In genomic region chr18:47731276-47731675, GRCh38 we compare ENCODE assay signal across 21 cellular contexts.
"Had no signal": no experiment of that assay in that cellular context is flagged by ENCODE, and none has a peak within 500 bp of the region (broad histone marks: within the 10 kb centered on the region; RNA-seq: fewer than 3 reads in every experiment).

No MANE protein-coding gene starts in this region.

- H3K9me3 Mint-ChIP-seq: natural killer cell; stimulated activated memory B cell treated with anti-CD40 and anti-IgM and Interleukin-4, amounts not matched to agents 10 μg/mL and 1 μg/mL and 100 μg/mL, for 72 hours; type B pancreatic cell had no signal

- H3K4me3 ChIP-seq: dorsolateral prefrontal cortex, gastrocnemius medialis, lower lobe of right lung, pancreas, prostate gland, right atrium auricular region, testis, tibial artery had no signal

- FAIRE-seq: colon, keratinocyte, pancreas had no signal

- H3K4me3 Mint-ChIP-seq: natural killer cell; stimulated activated memory B cell treated with anti-CD40 and anti-IgM and Interleukin-4, amounts not matched to agents 10 μg/mL and 1 μg/mL and 100 μg/mL, for 72 hours; type B pancreatic cell had no signal

- H3K36me3 Mint-ChIP-seq: natural killer cell; stimulated activated memory B cell treated with anti-CD40 and anti-IgM and Interleukin-4, amounts not matched to agents 10 μg/mL and 1 μg/mL and 100 μg/mL, for 72 hours; type B pancreatic cell had no signal

- H3K9me3 ChIP-seq: gastrocnemius medialis, lower lobe of right lung, neutrophil, pancreas, prostate gland, right atrium auricular region, testis, tibial artery had no signal

- H3K4me1 Mint-ChIP-seq: natural killer cell; stimulated activated memory B cell treated with anti-CD40 and anti-IgM and Interleukin-4, amounts not matched to agents 10 μg/mL and 1 μg/mL and 100 μg/mL, for 72 hours had no signal

- DNase-seq: dorsolateral prefrontal cortex; effector CD4-positive, alpha-beta T cell; gastrocnemius medialis; head of caudate nucleus; left ventricle myocardium superior; lower lobe of right lung; natural killer cell; pancreas; stimulated activated CD4-positive, alpha-beta T cell treated with anti-CD3 and anti-CD28 coated beads, Interleukin-4, amount 100 ng/mL, for 4 hours; stimulated activated naive CD8-positive, alpha-beta T cell treated with anti-CD3 and anti-CD28 coated beads, Interleukin-15, Interleukin-2, amounts not matched to agents 100 U/mL and 50 U/mL, for 24 hours; substantia nigra; testis had no signal

- H3K36me3 ChIP-seq: gastrocnemius medialis, lower lobe of right lung, neutrophil, pancreas, prostate gland, right atrium auricular region, tibial artery had no signal

- H3K27ac ChIP-seq: dorsolateral prefrontal cortex, gastrocnemius medialis, lower lobe of right lung, neutrophil, pancreas, prostate gland, right atrium auricular region, testis, tibial artery had no signal

- H3K27me3 ChIP-seq: pancreas, right atrium auricular region, testis had no signal

- H3K27ac Mint-ChIP-seq: natural killer cell; stimulated activated memory B cell treated with anti-CD40 and anti-IgM and Interleukin-4, amounts not matched to agents 10 μg/mL and 1 μg/mL and 100 μg/mL, for 72 hours; type B pancreatic cell had no signal

- H3K4me1 ChIP-seq: gastrocnemius medialis, lower lobe of right lung, pancreas, prostate gland, right atrium auricular region, testis, tibial artery had no signal

- ATAC-seq: gastrocnemius medialis; left ventricle myocardium superior; lower lobe of right lung; natural killer cell; pancreas; sciatic nerve; stimulated activated memory B cell treated with anti-CD40 and anti-IgM and Interleukin-4, amounts not matched to agents 10 μg/mL and 1 μg/mL and 100 μg/mL, for 72 hours; stimulated activated naive CD8-positive, alpha-beta T cell treated with anti-CD3 and anti-CD28 coated beads, Interleukin-15, Interleukin-2, amounts not matched to agents 100 U/mL and 50 U/mL, for 24 hours had no signal
